ENCODE assay signal across 8 cellular contexts in genomic region chr17:36601303-36602029, GRCh38. TPM values are rescaled to one million over a fixed set of nuclear protein-coding genes. Genes with fewer than 3 reads are reported as not detected.
DNase-seq lines count a peak whose midpoint lies in the region; ATAC-seq and TF ChIP-seq lines count a peak whose summit lies in the region.

TSS of gene MRM1 (plus strand) at chr17:36601583. CDS start at chr17:36601811, 228 bp downstream.

- peak within 1 kb of the TSS; percentile 89 for H3K4me3 ChIP-seq in HAP-1

- H3K4me1 ChIP-seq in HAP-1: peaks cover 18% of the 10 kb centered on the region

- H3K36me3 ChIP-seq in HAP-1 (replicated peaks): peaks cover 9% of the 10 kb centered on the region; the same call in 1 of the 2 replicates

- no peak for TF ChIP-seq CTCF in omental fat pad (IDR thresholded peaks at IDR 0.05)

- peak; percentile 68 for DNase-seq in GF-D8 (lab: John Stamatoyannopoulos, UW)
- peak; percentile 91 to 98 for DNase-seq in HAP-1 (ENCODE audit: low spot score in 2 of 2)
- DNase-seq in MV-4-11 (lab: John Stamatoyannopoulos, UW): peak; percentile 93
- peak; percentile 89 for DNase-seq in activated naive CD4-positive, alpha-beta T cell treated with anti-CD3 and anti-CD28 coated beads, Interleukin-2, amount 50 U/mL, for 16 hours
- peak; percentile 55 for DNase-seq in glomerular endothelial cell (ENCODE audit: extremely low read depth, low read depth, low spot score)
- DNase-seq in omental fat pad (ENCODE audit: low spot score): peak; percentile 73

- peak within 1 kb of the TSS; percentile 48 for H3K27ac ChIP-seq in temporal lobe (ENCODE audit: low read depth, low read length)

- in situ Hi-C loops in HAP-1 (cut with MboI; ENCODE audit: low sequenced_read_pairs): loop anchor here (25.0 kb wide), 2 partner anchors 636 to 761 kb away; no protein-coding TSS in a partner anchor

- peak; percentile 89 for ATAC-seq in SK-N-SH treated with all-trans-retinoic acid at 6 μM for 48 hours
- ATAC-seq in omental fat pad (ENCODE audit: low FRiP score): peak; percentile 87

- no peaks in the 10 kb centered on the region for H3K27me3 ChIP-seq in HAP-1 (ENCODE audit: low read depth)

- no peaks in the 10 kb centered on the region for H3K9me3 ChIP-seq in HAP-1

TF ChIP-seq in SK-N-SH treated with all-trans-retinoic acid at 6 μM for 48 hours, 23 proteins besides CTCF, POLR2A, EP300 and RAD21:
- TF ChIP-seq ESRRG (CRISPR knock-in tag; IDR thresholded peaks at IDR 0.05) (peak; percentile 9; the same call in 1 of the 2 replicates), CSDC2 (CRISPR knock-in tag; IDR thresholded peaks at IDR 0.05) (0 out of 2 replicates have a peak, but pooled peaks have one; percentile 2), ZFP3 (CRISPR knock-in tag; IDR thresholded peaks at IDR 0.05) (0 out of 2 replicates have a peak, but pooled peaks have one; percentile 13), RARB (CRISPR knock-in tag; IDR thresholded peaks at IDR 0.05) (no peak)

RNA-seq across cellular contexts. Expression of gene MRM1, which starts in this region (rescaled TPM):
- 3.5 and 7.8 TPM in 2 replicates for total RNA-seq in glomerular endothelial cell
- total RNA-seq in omental fat pad: 1 to 10 TPM; 5.3 to 8.2 (median 5.6) TPM
- total RNA-seq in temporal lobe: 3.7 TPM

Comparison
In these comparisons a context has a peak if more than half of its experiments do, and no peak if none do; other contexts are left out.
1. Peak in every context shown above with its lines: DNase-seq, ATAC-seq, H3K4me3 ChIP-seq and H3K27ac ChIP-seq.